In genomic region chr1:22031214-22031962, GRCh38 we compare ENCODE assay signal across 1 cellular context.
TF ChIP-seq lines count a peak whose summit lies in the region.

No MANE protein-coding gene starts in this region.

TF ChIP-seq in IMR-90, 13 proteins besides CTCF, POLR2A, EP300 and RAD21:
- TF ChIP-seq NFE2L2 (IDR thresholded peaks at IDR 0.05; ENCODE audit: low read depth, low read length): no peak
TF ChIP-seq in IMR-90: peak in this region for 0.
